ENCODE assay signal across 15 cellular contexts in the genomic region with DNA sequence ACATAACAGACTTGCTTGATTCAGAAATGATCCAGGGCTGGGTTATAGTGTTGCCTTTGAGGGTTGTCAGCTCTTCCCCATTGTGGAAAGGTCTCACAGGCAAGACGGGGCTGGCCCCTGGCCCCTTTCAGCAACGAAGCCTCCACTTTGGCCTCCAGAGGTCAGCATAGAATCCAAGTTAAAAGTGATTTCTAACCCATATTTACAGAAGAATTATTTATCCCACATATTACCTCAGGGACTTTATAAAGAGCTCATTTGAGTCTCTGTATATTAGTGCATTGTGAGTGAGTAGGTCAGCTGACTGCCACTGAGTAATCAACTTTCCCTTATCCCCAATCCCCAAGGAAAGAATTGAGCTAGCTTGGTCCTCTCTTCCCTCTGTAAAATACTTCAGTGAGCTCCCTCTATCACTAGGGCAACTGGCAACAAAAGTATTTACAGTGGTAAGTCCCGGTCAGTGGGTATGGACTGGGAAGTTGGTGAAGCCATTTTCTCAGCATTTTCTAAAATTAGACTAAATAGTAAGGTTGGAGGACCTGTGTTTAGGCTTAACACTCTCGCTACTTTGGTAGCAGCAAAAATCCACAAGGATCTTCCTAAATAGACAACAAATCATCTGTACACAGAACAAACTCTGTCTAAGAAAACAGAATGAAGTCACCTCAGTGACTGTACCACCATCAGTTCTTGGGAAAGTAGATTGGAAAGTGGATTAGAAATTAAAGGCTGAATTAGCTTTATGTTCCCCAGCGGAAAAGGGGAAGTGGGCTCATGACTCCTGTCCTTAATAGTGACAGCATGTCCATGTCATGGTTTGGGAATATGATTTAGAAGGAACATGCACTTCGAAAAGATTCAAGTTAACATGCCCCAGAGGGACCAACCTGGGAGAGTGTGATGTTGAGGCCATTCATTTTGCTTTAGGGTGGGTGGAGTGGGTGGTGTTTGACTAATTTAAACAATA.
DNase-seq lines count a peak whose midpoint lies in the region; ATAC-seq and TF ChIP-seq lines count a peak whose summit lies in the region.
"Had no signal": no experiment of that assay in that cellular context is flagged by ENCODE, and none has a peak within 500 bp of the region (broad histone marks: within the 10 kb centered on the region; RNA-seq: fewer than 3 reads in every experiment).

No MANE protein-coding gene starts in this region.

- H3F3A ChIP-seq in SK-N-SH (replicated peaks; ENCODE audit: insufficient read depth) = no peaks in the 10 kb centered on the region

- no peaks in the 10 kb centered on the region for H3K9me3 ChIP-seq in SK-N-SH
- H3K9me3 ChIP-seq in WERI-Rb-1 (ENCODE audit: severe bottlenecking) = no peaks in the 10 kb centered on the region
- H3K9me3 ChIP-seq: upper lobe of right lung had no signal

- H3K79me2 ChIP-seq in SK-N-SH (ENCODE audit: insufficient read depth) = no peaks in the 10 kb centered on the region

- H3K4me3 ChIP-seq in SK-N-SH (ENCODE audit: low read depth in 2 of 2, low read length in 1 of 2) (no peak overlapping the region), WERI-Rb-1 (ENCODE audit: low read depth, low read length) (0 out of 2 replicates have a peak overlapping the region, but pooled peaks have one; percentile 12), retinal pigment epithelial cell (ENCODE audit: low read length) (no peak overlapping the region)
- H3K4me3 ChIP-seq: upper lobe of right lung had no signal

- peak; percentile 64 for DNase-seq in SK-N-SH
- DNase-seq in NCI-H1105 (lab: John Stamatoyannopoulos, UW) = peak; percentile 22
- peak; percentile 81 for DNase-seq in WERI-Rb-1
- DNase-seq in retinal pigment epithelial cell (ENCODE audit: low read depth) = peak; percentile 74
- no peak for DNase-seq in dermis blood vessel endothelial cell
- DNase-seq in left colon = no peak
- no peak for DNase-seq in activated naive CD4-positive, alpha-beta T cell treated with Interleukin-2 at 50 U/mL for 16 hours
- DNase-seq: DND-41; NCI-H526 treated with DMSO at 0.1 percent for 48 hours; SIG-M5; stimulated activated CD4-positive, alpha-beta T cell treated with anti-CD3 and anti-CD28 coated beads, Interleukin-4, amount 100 ng/mL, for 1 hour; upper lobe of right lung had no signal

- H3K9me2 ChIP-seq in SK-N-SH = no peaks in the 10 kb centered on the region

- POLR2A ChIA-PET in SK-N-SH (lab: Yijun Ruan, JAX) = interaction anchor here (0.6 to 1.9 kb wide), 5 partner anchors 25 to 186 kb away, joined by 3 to 10 read pairs (median 4); no protein-coding TSS in a partner anchor

- ATAC-seq in SK-N-SH treated with all-trans-retinoic acid at 6 μM for 48 hours = no peak
- ATAC-seq in left colon = no peak
- ATAC-seq: activated naive CD4-positive, alpha-beta T cell treated with anti-CD3 and anti-CD28 coated beads, Interleukin-2, amount 50 U/mL, for 72 hours; left lobe of liver; upper lobe of right lung had no signal

- peaks cover 0 to 91% of the 10 kb centered on the region in 2 experiments; a peak in 3 of 4 replicates for H3K4me1 ChIP-seq in SK-N-SH (ENCODE audit: control insufficient read depth in 1 of 2, insufficient read depth in 2 of 2, low read depth in 1 of 2, low read length in 1 of 2)
- H3K4me1 ChIP-seq: upper lobe of right lung had no signal

- no peaks in the 10 kb centered on the region for H3K36me3 ChIP-seq in SK-N-SH (replicated peaks in 1 of 2; ENCODE audit: control insufficient read depth in 1 of 2, insufficient read depth in 2 of 2, low read length in 1 of 2)
- H3K36me3 ChIP-seq in WERI-Rb-1 = no peaks in the 10 kb centered on the region
- H3K36me3 ChIP-seq: upper lobe of right lung had no signal

- H3K4me2 ChIP-seq in SK-N-SH = no peak overlapping the region

- H2AFZ ChIP-seq in SK-N-SH (ENCODE audit: low read depth) = no peak overlapping the region

- no peak for TF ChIP-seq EP300 in SK-N-SH (IDR thresholded peaks at IDR 0.05; ENCODE audit: borderline replicate concordance in 1 of 2, low read depth in 1 of 2, low read length in 1 of 2)

- intact Hi-C loops in left colon (cut with DNase I, micrococcal nuclease) = no loop called here

- 74% methylated on average over 6 of the region's 6 CpGs for WGBS in SK-N-SH (ENCODE audit: low lambda C conversion rate)

- H4K20me1 ChIP-seq in SK-N-SH (ENCODE audit: insufficient read depth) = no peaks in the 10 kb centered on the region

- H3K27ac ChIP-seq in SK-N-SH (ENCODE audit: low read depth in 2 of 2, low read length in 1 of 2) (peak overlapping the region in 1 of 2 experiments; percentile 99; a peak in 2 of 4 replicates), WERI-Rb-1 (peak overlapping the region; percentile 92)
- H3K27ac ChIP-seq: upper lobe of right lung had no signal

- CTCF ChIA-PET in SK-N-SH (lab: Yijun Ruan, JAX) = interaction anchor here (0.6 to 8.0 kb wide), 35 partner anchors 9 to 726 kb away, joined by 3 to 88 read pairs (median 4); no protein-coding TSS in a partner anchor

- H3K27me3 ChIP-seq in SK-N-SH (ENCODE audit: insufficient read depth) = no peaks in the 10 kb centered on the region
- H3K27me3 ChIP-seq in WERI-Rb-1 (ENCODE audit: insufficient read depth, low read depth, severe bottlenecking) = no peaks in the 10 kb centered on the region

- TF ChIP-seq CTCF in SK-N-SH (IDR thresholded peaks at IDR 0.05) (no peak; the same call in 1 of the 2 replicates), WERI-Rb-1 (IDR thresholded peaks at IDR 0.05; ENCODE audit: low read depth, low read length) (peak; percentile 48; the same call in 1 of the 2 replicates), retinal pigment epithelial cell (conservative IDR thresholded peaks at IDR 0.05; ENCODE audit: low read depth, low read length) (peak; percentile 37)

- peak; percentile 46 for TF ChIP-seq RAD21 in SK-N-SH (IDR thresholded peaks at IDR 0.05; ENCODE audit: low read length)

- H3K9ac ChIP-seq in SK-N-SH = no peak overlapping the region

TF ChIP-seq in SK-N-SH, 30 proteins besides CTCF, POLR2A, EP300 and RAD21:
- no peak for TF ChIP-seq MEF2A (IDR thresholded peaks at IDR 0.05; ENCODE audit: borderline replicate concordance, low read depth)
- TF ChIP-seq FOSL2 (IDR thresholded peaks at IDR 0.05; ENCODE audit: borderline replicate concordance, low read depth) = no peak
- no peak for TF ChIP-seq ELF1 (IDR thresholded peaks at IDR 0.05)
- TF ChIP-seq NRF1 (IDR thresholded peaks at IDR 0.05; ENCODE audit: low read depth, low read length) = no peak
- TF ChIP-seq CHD2 (IDR thresholded peaks at IDR 0.05; ENCODE audit: low read length, partially characterized antibody) = no peak
- no peak for TF ChIP-seq MXI1 (IDR thresholded peaks at IDR 0.05; ENCODE audit: low read depth, low read length)
- no peak for TF ChIP-seq TAF1 (IDR thresholded peaks at IDR 0.05; ENCODE audit: borderline replicate concordance, low read depth, low read length)
- no peak for TF ChIP-seq JUND (IDR thresholded peaks at IDR 0.05)
- TF ChIP-seq, protein P1, sequence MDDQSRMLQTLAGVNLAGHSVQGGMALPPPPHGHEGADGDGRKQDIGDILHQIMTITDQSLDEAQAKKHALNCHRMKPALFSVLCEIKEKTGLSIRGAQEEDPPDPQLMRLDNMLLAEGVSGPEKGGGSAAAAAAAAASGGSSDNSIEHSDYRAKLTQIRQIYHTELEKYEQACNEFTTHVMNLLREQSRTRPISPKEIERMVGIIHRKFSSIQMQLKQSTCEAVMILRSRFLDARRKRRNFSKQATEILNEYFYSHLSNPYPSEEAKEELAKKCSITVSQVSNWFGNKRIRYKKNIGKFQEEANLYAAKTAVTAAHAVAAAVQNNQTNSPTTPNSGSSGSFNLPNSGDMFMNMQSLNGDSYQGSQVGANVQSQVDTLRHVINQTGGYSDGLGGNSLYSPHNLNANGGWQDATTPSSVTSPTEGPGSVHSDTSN (IDR thresholded peaks at IDR 0.05) = no peak
- TF ChIP-seq, protein P2, sequence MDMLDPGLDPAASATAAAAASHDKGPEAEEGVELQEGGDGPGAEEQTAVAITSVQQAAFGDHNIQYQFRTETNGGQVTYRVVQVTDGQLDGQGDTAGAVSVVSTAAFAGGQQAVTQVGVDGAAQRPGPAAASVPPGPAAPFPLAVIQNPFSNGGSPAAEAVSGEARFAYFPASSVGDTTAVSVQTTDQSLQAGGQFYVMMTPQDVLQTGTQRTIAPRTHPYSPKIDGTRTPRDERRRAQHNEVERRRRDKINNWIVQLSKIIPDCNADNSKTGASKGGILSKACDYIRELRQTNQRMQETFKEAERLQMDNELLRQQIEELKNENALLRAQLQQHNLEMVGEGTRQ (IDR thresholded peaks at IDR 0.05; ENCODE audit: borderline replicate concordance, low read depth, low read length) = no peak

TF ChIP-seq in SK-N-SH treated with all-trans-retinoic acid at 6 μM for 48 hours, 23 proteins besides CTCF, POLR2A, EP300 and RAD21 (continues in another document):
- no peak for TF ChIP-seq ZC3H10 (CRISPR knock-in tag; IDR thresholded peaks at IDR 0.05)
- no peak for TF ChIP-seq ZNF8 (CRISPR knock-in tag; IDR thresholded peaks at IDR 0.05)
- no peak for TF ChIP-seq ISL1 (CRISPR knock-in tag; IDR thresholded peaks at IDR 0.05)
- TF ChIP-seq, protein P3, sequence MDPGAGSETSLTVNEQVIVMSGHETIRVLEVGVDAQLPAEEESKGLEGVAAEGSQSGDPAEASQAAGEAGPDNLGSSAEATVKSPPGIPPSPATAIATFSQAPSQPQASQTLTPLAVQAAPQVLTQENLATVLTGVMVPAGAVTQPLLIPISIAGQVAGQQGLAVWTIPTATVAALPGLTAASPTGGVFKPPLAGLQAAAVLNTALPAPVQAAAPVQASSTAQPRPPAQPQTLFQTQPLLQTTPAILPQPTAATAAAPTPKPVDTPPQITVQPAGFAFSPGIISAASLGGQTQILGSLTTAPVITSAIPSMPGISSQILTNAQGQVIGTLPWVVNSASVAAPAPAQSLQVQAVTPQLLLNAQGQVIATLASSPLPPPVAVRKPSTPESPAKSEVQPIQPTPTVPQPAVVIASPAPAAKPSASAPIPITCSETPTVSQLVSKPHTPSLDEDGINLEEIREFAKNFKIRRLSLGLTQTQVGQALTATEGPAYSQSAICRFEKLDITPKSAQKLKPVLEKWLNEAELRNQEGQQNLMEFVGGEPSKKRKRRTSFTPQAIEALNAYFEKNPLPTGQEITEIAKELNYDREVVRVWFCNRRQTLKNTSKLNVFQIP (CRISPR knock-in tag; IDR thresholded peaks at IDR 0.05; ENCODE audit: borderline replicate concordance, low read depth) = no peak
- no peak for TF ChIP-seq ZFP3 (CRISPR knock-in tag; IDR thresholded peaks at IDR 0.05)
- TF ChIP-seq OSR1 (CRISPR knock-in tag; IDR thresholded peaks at IDR 0.05) = no peak
- TF ChIP-seq GLIS3 (CRISPR knock-in tag; IDR thresholded peaks at IDR 0.05) = no peak
- TF ChIP-seq TOX (CRISPR knock-in tag; IDR thresholded peaks at IDR 0.05; ENCODE audit: borderline replicate concordance) = no peak

Comparison
In these comparisons a context has a peak if more than half of its experiments do, and no peak if none do; other contexts are left out.
1. DNase-seq: peak in SK-N-SH (single experiment), NCI-H1105 (single experiment), WERI-Rb-1 (single experiment) and retinal pigment epithelial cell (single experiment); none in dermis blood vessel endothelial cell (single experiment), left colon (0 of 2) and activated naive CD4-positive, alpha-beta T cell treated with Interleukin-2 at 50 U/mL for 16 hours (single experiment).